In the genomic region with DNA sequence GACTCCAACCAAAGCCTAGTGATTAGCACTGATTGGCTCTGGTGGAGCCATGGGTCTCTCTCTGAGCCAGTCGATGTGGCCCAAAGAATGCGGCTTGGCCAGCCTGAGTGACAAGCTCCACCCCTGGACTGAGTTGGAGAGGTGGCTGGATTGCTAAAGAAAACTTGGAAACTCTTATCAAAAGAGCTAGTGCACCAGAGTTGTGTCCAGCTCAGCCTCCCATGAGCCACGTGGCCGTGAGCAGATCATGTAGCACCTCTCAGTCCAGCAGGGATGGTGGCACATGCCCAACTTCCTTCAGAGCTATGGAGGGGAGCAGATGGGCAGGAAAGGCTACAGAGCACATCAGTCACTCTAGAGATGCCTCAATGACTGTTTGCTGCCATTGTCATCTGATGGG, we compare ENCODE assay signal across 18 cellular contexts.
"Had no signal": no experiment of that assay in that cellular context is flagged by ENCODE, and none has a peak within 500 bp of the region (broad histone marks: within the 10 kb centered on the region; RNA-seq: fewer than 3 reads in every experiment).

No MANE protein-coding gene starts in this region.

- ATAC-seq: activated T-cell treated with anti-CD3 and anti-CD28 coated beads, Interleukin-2, amount 50 U/mL, for 4 hours; sciatic nerve; stimulated activated effector memory CD8-positive, alpha-beta T cell treated with anti-CD3 and anti-CD28 coated beads, Interleukin-12 subunit alpha, Interleukin-12 subunit beta, amount 100 ng/mL, for 72 hours; T-cell had no signal

- H3K27me3 ChIP-seq: vagina had no signal

- H3K36me3 ChIP-seq: vagina had no signal

- H3K4me3 ChIP-seq: vagina had no signal

- DNase-seq: activated CD4-positive, alpha-beta T cell treated with anti-CD3 and anti-CD28 coated beads for 1 hour; activated CD4-positive, alpha-beta T cell treated with anti-CD3 and anti-CD28 coated beads, Interleukin-2, amount 50 U/mL, for 1 hour; activated CD8-positive, alpha-beta memory T cell treated with anti-CD3 and anti-CD28 coated beads, Interleukin-2, amount 50 U/mL, for 4 hours; activated naive CD4-positive, alpha-beta T cell treated with Interleukin-2 at 50 U/mL for 16 hours; activated naive CD8-positive, alpha-beta T cell treated with anti-CD3 and anti-CD28 coated beads for 36 hours; activated T-cell treated with anti-CD3 and anti-CD28 coated beads, Interleukin-2, amount 50 U/mL, for 4 hours; cortex of kidney; kidney; nephron progenitor cell; nucleus accumbens; small intestine; stimulated activated CD4-positive, alpha-beta T cell treated with anti-CD3 and anti-CD28 coated beads, Interleukin-2, amount 100 ng/mL, for 24 hours; T-cell; trophoblast cell had no signal

- H3K4me1 ChIP-seq: vagina had no signal

- H3K27ac ChIP-seq: parathyroid adenoma, vagina had no signal

- H3K9me3 ChIP-seq: vagina had no signal
